ENCODE assay signal across 8 cellular contexts in genomic region chr12:7935773-7936581, GRCh38. TPM values are rescaled to one million over a fixed set of nuclear protein-coding genes. Genes with fewer than 3 reads are reported as not detected.
A peak's percentile ranks its signal among the peaks of the same experiment; 100 is the strongest.
DNase-seq lines count a peak whose midpoint lies in the region; ATAC-seq and TF ChIP-seq lines count a peak whose summit lies in the region.

SLC2A3 (minus strand) TSS chr12:7936187; CDS start chr12:7936034, 153 bp downstream.

- no peak for TF ChIP-seq CTCF in HEK293 (tag by site-specific recombination; IDR thresholded peaks at IDR 0.05)
- no peak for TF ChIP-seq CTCF in OCI-LY7 (conservative IDR thresholded peaks at IDR 0.05; ENCODE audit: low read length)

- H3K4me1 ChIP-seq in HEK293 (ENCODE audit: control insufficient read depth, insufficient read depth, low read length) (peaks cover 2% of the 10 kb centered on the region; the same call in 1 of the 2 replicates), OCI-LY7 (ENCODE audit: insufficient read depth, low read length, poor library complexity, severe bottlenecking) (peaks cover 28% of the 10 kb centered on the region)

- TSS peak; percentile 94 for BruUV-seq in OCI-LY7 (replicated peaks; lab: Mats Ljungman, UMichigan)

- intact Hi-C loops in OCI-LY7 (cut with micrococcal nuclease; ENCODE audit: unreplicated experiment), result loop anchor here (1.0 to 5.0 kb wide), 3 partner anchors 24 to 294 kb away; no protein-coding TSS in a partner anchor

- H3K9me2 ChIP-seq in OCI-LY7 (ENCODE audit: insufficient read depth, low read length), result no peaks in the 10 kb centered on the region

- H3K4me2 ChIP-seq in OCI-LY7 (ENCODE audit: low read length), result peak within 1 kb of the TSS; percentile 87

- POLR2A ChIA-PET in HEK293 (lab: Yijun Ruan, JAX) (interaction anchor here (0.5 to 2.0 kb wide), 37 partner anchors 11 to 1338 kb away, joined by 3 to 108 read pairs (median 4); no protein-coding TSS in a partner anchor), OCI-LY7 (lab: Charles Lee) (interaction anchor here (0.6 to 7.1 kb wide), 8 partner anchors 21 to 294 kb away, joined by 3 to 109 read pairs (median 3); no protein-coding TSS in a partner anchor)

- DNase-seq in DMS 273 (lab: John Stamatoyannopoulos, UW; ENCODE audit: unreplicated experiment) (peak; percentile 67), OCI-LY7 (ENCODE audit: low spot score) (peak; percentile 79), activated T-cell treated with anti-CD3 and anti-CD28 coated beads for 48 hours (ENCODE audit: low read depth) (peak; percentile 76), mucosa of gallbladder (ENCODE audit: low spot score) (peak; percentile 72), NCI-H1092 (lab: John Stamatoyannopoulos, UW) (no peak)
- DNase-seq in stimulated activated CD8-positive, alpha-beta memory T cell treated with anti-CD3 and anti-CD28 coated beads, Interleukin-4, amount 100 ng/mL, for 48 hours, result peak; percentile 84

- H3K27ac ChIP-seq in HEK293 (ENCODE audit: extremely low read depth, low read depth, low read length) (peak within 1 kb of the TSS; percentile 53), OCI-LY7 (ENCODE audit: low read depth, low read length, poor library complexity, severe bottlenecking) (peak within 1 kb of the TSS; percentile 72)

- peak within 1 kb of the TSS; percentile 96 for H2AFZ ChIP-seq in OCI-LY7 (ENCODE audit: low read length)

- H3K9me3 ChIP-seq in HEK293 (ENCODE audit: control insufficient read depth, insufficient read depth, low read depth, low read length) (no peaks in the 10 kb centered on the region), OCI-LY7 (ENCODE audit: low read length) (no peaks in the 10 kb centered on the region)

- no peaks in the 10 kb centered on the region for H4K20me1 ChIP-seq in OCI-LY7 (ENCODE audit: insufficient read depth, low read length)

- H3K79me2 ChIP-seq in OCI-LY7 (ENCODE audit: insufficient read depth, low read depth, low read length), result peaks cover 20% of the 10 kb centered on the region; the same call in 1 of the 2 replicates

- ATAC-seq in esophagus mucosa, result peak; percentile 67

- CTCF ChIA-PET in HEK293 (lab: Yijun Ruan, JAX) (interaction anchor here (0.6 to 6.8 kb wide), 10 partner anchors 9 to 749 kb away, joined by 3 to 70 read pairs (median 4); no protein-coding TSS in a partner anchor), OCI-LY7 (lab: Charles Lee; ENCODE audit: unreplicated experiment) (interaction anchor here (2.8 kb wide), 1 partner anchor 25 kb away, joined by 17 read pairs; no protein-coding TSS in a partner anchor)

- H3K4me3 ChIP-seq in HEK293 (ENCODE audit: low read depth, low read length) (peak within 1 kb of the TSS; percentile 55), OCI-LY7 (ENCODE audit: low read depth, low read length, poor library complexity, severe bottlenecking) (peak within 1 kb of the TSS; percentile 72)

- peaks cover 12 to 30% of the 10 kb centered on the region in 2 experiments; a peak in 2 of 3 replicates for H3K36me3 ChIP-seq in HEK293 (ENCODE audit: control insufficient read depth in 2 of 2, insufficient read depth in 1 of 2, low read length in 2 of 2)
- peaks cover 15% of the 10 kb centered on the region; the same call in 1 of the 2 replicates for H3K36me3 ChIP-seq in OCI-LY7 (ENCODE audit: insufficient read depth, low read length)

TF ChIP-seq in HEK293, 187 proteins besides CTCF, POLR2A, EP300 and RAD21:
- TF ChIP-seq ZNF580 (tag by site-specific recombination; IDR thresholded peaks at IDR 0.05), result no peak
- peak; percentile 30; the same call in 1 of the 2 replicates for TF ChIP-seq ZNF335 (tag by site-specific recombination; conservative IDR thresholded peaks at IDR 0.05)
- TF ChIP-seq KLF1 (tag by site-specific recombination; IDR thresholded peaks at IDR 0.05), result peak; percentile 46; the same call in 1 of the 2 replicates
TF ChIP-seq in HEK293: peak in this region for 2.

RNA-seq across cellular contexts. Expression of gene SLC2A3, which starts in this region (rescaled TPM):
- 3.7 and 3.9 TPM in 2 replicates for total RNA-seq in OCI-LY7 (2014; rRNA removed; shearing (Covaris generic))
- total RNA-seq in OCI-LY7 (2022) (16.3 and 17.9 TPM in 2 replicates), esophagus mucosa (4.9 TPM), mucosa of gallbladder (50.6 TPM)
